In the genomic region with DNA sequence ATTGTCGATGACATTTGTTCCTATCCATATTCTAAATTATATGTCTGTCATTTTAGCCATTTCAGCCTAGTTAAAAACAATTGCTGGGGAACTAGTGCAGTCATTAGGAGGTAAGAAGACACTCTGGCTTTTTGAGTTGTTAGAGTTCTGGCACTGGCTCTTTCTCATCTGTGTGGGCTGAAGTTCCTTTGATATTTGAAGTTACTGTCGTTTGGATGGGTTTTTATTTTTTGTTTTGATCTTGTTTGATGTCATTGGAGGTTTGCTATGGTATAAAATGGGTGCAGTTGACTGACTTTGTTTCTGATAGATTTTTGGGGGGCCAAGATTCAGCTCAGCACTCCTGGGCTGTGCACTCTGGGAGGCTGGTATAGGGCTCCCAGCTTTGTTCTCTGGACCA, we compare ENCODE assay signal across 22 cellular contexts. TPM values are rescaled to one million over a fixed set of nuclear protein-coding genes. Genes with fewer than 3 reads are reported as not detected.
DNase-seq lines count a peak whose midpoint lies in the region; ATAC-seq, FAIRE-seq and TF ChIP-seq lines count a peak whose summit lies in the region.
"Had no signal": no experiment of that assay in that cellular context is flagged by ENCODE, and none has a peak within 500 bp of the region (broad histone marks: within the 10 kb centered on the region; RNA-seq: fewer than 3 reads in every experiment).

No MANE protein-coding gene starts in this region.

- no peak overlapping the region for H2AFZ ChIP-seq in astrocyte (ENCODE audit: low read depth, low read length)

- no peaks in the 10 kb centered on the region for H3K79me2 ChIP-seq in astrocyte (ENCODE audit: insufficient read depth, low read length)

- no peak for DNase-seq in activated CD4-positive, alpha-beta T cell treated with anti-CD3 and anti-CD28 coated beads for 36 hours
- DNase-seq in activated CD4-positive, alpha-beta T cell treated with anti-CD3 and anti-CD28 coated beads for 48 hours, result no peak
- DNase-seq in CD4-positive, CD25-positive, alpha-beta regulatory T cell, result no peak
- DNase-seq in T-cell (no peak), astrocyte (ENCODE audit: low read depth) (no peak), aorta (no peak), NCI-H2029 treated with DMSO at 0.1 percent for 48 hours (lab: John Stamatoyannopoulos, UW) (no peak)
- DNase-seq: DMS 273 treated with DMSO at 0.1 percent for 48 hours, GF-D8, KBM-7, NCI-H1417 treated with DMSO at 0.1 percent for 48 hours, NCI-H1930, NCI-H2171, NCI-H446, NCI-H69 had no signal

- no peaks in the 10 kb centered on the region for H3K9me3 ChIP-seq in CD4-positive, CD25-positive, alpha-beta regulatory T cell (ENCODE audit: control insufficient read depth in 2 of 2, low read length in 2 of 2)
- H3K9me3 ChIP-seq in astrocyte (ENCODE audit: insufficient read depth, low read depth, low read length) (no peaks in the 10 kb centered on the region), aorta (ENCODE audit: control insufficient read depth, low read length) (no peaks in the 10 kb centered on the region), gastroesophageal sphincter (no peaks in the 10 kb centered on the region)

- peak overlapping the region; percentile 32 for H3K27ac Mint-ChIP-seq in activated CD4-positive, alpha-beta T cell treated with anti-CD3 and anti-CD28 coated beads for 36 hours
- H3K27ac Mint-ChIP-seq in CD4-positive, CD25-positive, alpha-beta regulatory T cell, result peak overlapping the region in 2 of 3 donors; percentile 12 to 29
- H3K27ac Mint-ChIP-seq in T-cell, result peak overlapping the region; percentile 55 to 59
- H3K27ac Mint-ChIP-seq in astrocyte (ENCODE audit: unreplicated experiment), result no peak overlapping the region

- ATAC-seq in activated CD4-positive, alpha-beta T cell treated with anti-CD3 and anti-CD28 coated beads for 36 hours, result peak; percentile 27
- ATAC-seq in CD4-positive, CD25-positive, alpha-beta regulatory T cell (ENCODE audit: low read depth in 2 of 2), result no peak
- peak in 1 of 4 experiments; percentile 59 for ATAC-seq in T-cell (replicated peaks in 1 of 4)
- ATAC-seq in aorta (ENCODE audit: low FRiP score), result no peak
- ATAC-seq in gastroesophageal sphincter, result no peak

- CTCF ChIA-PET in activated CD4-positive, alpha-beta T cell treated with anti-CD3 and anti-CD28 coated beads for 36 hours (lab: Charles Lee), result interaction anchor here (1.0 to 1.9 kb wide), 9 partner anchors 8 to 31 kb away, joined by 3 to 8 read pairs (median 4); no protein-coding TSS in a partner anchor
- CTCF ChIA-PET in T-cell (lab: Charles Lee), result interaction anchor here (0.6 to 2.4 kb wide), 11 partner anchors 8 to 1385 kb away, joined by 3 to 15 read pairs (median 4); partner anchors contain the start of gene CD69 (in 1 of the 2)

- POLR2A ChIA-PET in activated CD4-positive, alpha-beta T cell treated with anti-CD3 and anti-CD28 coated beads for 36 hours (lab: Charles Lee), result no interaction called here
- POLR2A ChIA-PET in T-cell (lab: Charles Lee), result interaction anchor here (0.6 to 1.5 kb wide), 9 partner anchors 9 to 832 kb away, joined by 3 to 10 read pairs (median 5); partner anchors contain the start of gene M6PR (in 1 of the 2)

- no peaks in the 10 kb centered on the region for H3K27me3 ChIP-seq in CD4-positive, CD25-positive, alpha-beta regulatory T cell (ENCODE audit: control insufficient read depth, insufficient read depth, low read length)
- H3K27me3 ChIP-seq in astrocyte (ENCODE audit: insufficient read depth, low read length) (no peaks in the 10 kb centered on the region), aorta (ENCODE audit: control insufficient read depth in 1 of 2, insufficient read depth in 2 of 2, low read length in 1 of 2) (no peaks in the 10 kb centered on the region), gastroesophageal sphincter (no peaks in the 10 kb centered on the region)

- H3K36me3 Mint-ChIP-seq in activated CD4-positive, alpha-beta T cell treated with anti-CD3 and anti-CD28 coated beads for 36 hours (ENCODE audit: low read depth), result peaks cover 3% of the 10 kb centered on the region
- H3K36me3 Mint-ChIP-seq in CD4-positive, CD25-positive, alpha-beta regulatory T cell, result no peaks in the 10 kb centered on the region
- H3K36me3 Mint-ChIP-seq in T-cell, result no peaks in the 10 kb centered on the region
- H3K36me3 Mint-ChIP-seq in astrocyte (ENCODE audit: low read depth, unreplicated experiment), result no peaks in the 10 kb centered on the region

- H3K4me3 Mint-ChIP-seq in activated CD4-positive, alpha-beta T cell treated with anti-CD3 and anti-CD28 coated beads for 36 hours, result no peak overlapping the region
- H3K4me3 Mint-ChIP-seq in CD4-positive, CD25-positive, alpha-beta regulatory T cell, result peak overlapping the region in 1 of 4 donors; percentile 15
- H3K4me3 Mint-ChIP-seq in T-cell, result peak overlapping the region in 1 of 3 donors; percentile 15
- H3K4me3 Mint-ChIP-seq in astrocyte (ENCODE audit: unreplicated experiment), result peak overlapping the region; percentile 6

- WGBS in aorta, 2 donors, result 77 to 82% methylated on average over 2 of the region's 2 CpGs
- 88 to 94% methylated on average over 2 of the region's 2 CpGs for WGBS in gastroesophageal sphincter (ENCODE audit: low coverage in 1 of 2), 2 donors

- no peak for TF ChIP-seq POLR2A in gastroesophageal sphincter (IDR thresholded peaks at IDR 0.05)

- intact Hi-C loops in activated CD4-positive, alpha-beta T cell treated with anti-CD3 and anti-CD28 coated beads for 36 hours (cut with DNase I, micrococcal nuclease), result no loop called here
- intact Hi-C loops in aorta (cut with DNase I), result no loop called here

- no peak overlapping the region for H3K4me2 ChIP-seq in astrocyte (ENCODE audit: low read length)

- no peak overlapping the region for H3K9ac ChIP-seq in astrocyte (ENCODE audit: low read length)

- no peaks in the 10 kb centered on the region for H4K20me1 ChIP-seq in astrocyte (ENCODE audit: insufficient read depth, low read length)

- no peak for TF ChIP-seq EP300 in gastroesophageal sphincter (IDR thresholded peaks at IDR 0.05)

- no peak overlapping the region for H3K27ac ChIP-seq in CD4-positive, CD25-positive, alpha-beta regulatory T cell (ENCODE audit: insufficient read depth, low read length, poor library complexity, severe bottlenecking)
- H3K27ac ChIP-seq in astrocyte (ENCODE audit: low read depth, low read length) (no peak overlapping the region), aorta (ENCODE audit: low read depth in 1 of 2, low read length in 2 of 2) (no peak overlapping the region), gastroesophageal sphincter (no peak overlapping the region)
- H3K27ac ChIP-seq: 22Rv1, RWPE1 had no signal

- peaks cover 8% of the 10 kb centered on the region for H3K4me1 ChIP-seq in CD4-positive, CD25-positive, alpha-beta regulatory T cell (ENCODE audit: control insufficient read depth, insufficient read depth, low read length, poor library complexity, severe bottlenecking)
- no peaks in the 10 kb centered on the region for H3K4me1 ChIP-seq in astrocyte (ENCODE audit: insufficient read depth, low read length)
- no peaks in the 10 kb centered on the region for H3K4me1 ChIP-seq in aorta (ENCODE audit: control insufficient read depth in 1 of 2, insufficient read depth in 2 of 2, low read length in 2 of 2)
- H3K4me1 ChIP-seq in gastroesophageal sphincter, result no peaks in the 10 kb centered on the region

- no peaks in the 10 kb centered on the region for H3K27me3 Mint-ChIP-seq in activated CD4-positive, alpha-beta T cell treated with anti-CD3 and anti-CD28 coated beads for 36 hours
- H3K27me3 Mint-ChIP-seq in CD4-positive, CD25-positive, alpha-beta regulatory T cell, result no peaks in the 10 kb centered on the region
- H3K27me3 Mint-ChIP-seq in T-cell, result no peaks in the 10 kb centered on the region
- H3K27me3 Mint-ChIP-seq in astrocyte (ENCODE audit: low read depth, unreplicated experiment), result no peaks in the 10 kb centered on the region

- no peak overlapping the region for H3K4me3 ChIP-seq in CD4-positive, CD25-positive, alpha-beta regulatory T cell (ENCODE audit: low read depth, low read length)
- H3K4me3 ChIP-seq in astrocyte (ENCODE audit: insufficient read depth, low read depth, low read length) (no peak overlapping the region), aorta (ENCODE audit: low read length in 2 of 2) (no peak overlapping the region), gastroesophageal sphincter (no peak overlapping the region)

- peaks cover 60% of the 10 kb centered on the region for H3K4me1 Mint-ChIP-seq in activated CD4-positive, alpha-beta T cell treated with anti-CD3 and anti-CD28 coated beads for 36 hours
- peaks cover 9 to 31% (median 16%) of the 10 kb centered on the region in 4 donors for H3K4me1 Mint-ChIP-seq in CD4-positive, CD25-positive, alpha-beta regulatory T cell
- H3K4me1 Mint-ChIP-seq in T-cell (peaks cover 48 to 62% (median 62%) of the 10 kb centered on the region in 3 donors), astrocyte (ENCODE audit: low read depth, unreplicated experiment) (no peaks in the 10 kb centered on the region)

- no peak for TF ChIP-seq CTCF in astrocyte (IDR thresholded peaks at IDR 0.05; ENCODE audit: insufficient read depth, low read depth, low read length)
- no peak for TF ChIP-seq CTCF in gastroesophageal sphincter (IDR thresholded peaks at IDR 0.05)

- peaks cover 3% of the 10 kb centered on the region for H3K9me3 Mint-ChIP-seq in activated CD4-positive, alpha-beta T cell treated with anti-CD3 and anti-CD28 coated beads for 36 hours (ENCODE audit: low read depth)
- H3K9me3 Mint-ChIP-seq in CD4-positive, CD25-positive, alpha-beta regulatory T cell, result peaks cover 0 to 2% (median 0%) of the 10 kb centered on the region in 7 donors
- H3K9me3 Mint-ChIP-seq in T-cell, result no peaks in the 10 kb centered on the region
- no peaks in the 10 kb centered on the region for H3K9me3 Mint-ChIP-seq in astrocyte (ENCODE audit: unreplicated experiment)

- FAIRE-seq in astrocyte (lab: Jason Lieb, UNC), result no peak
- FAIRE-seq: GM12891, H1 had no signal

- no peaks in the 10 kb centered on the region for H3K36me3 ChIP-seq in CD4-positive, CD25-positive, alpha-beta regulatory T cell (ENCODE audit: control insufficient read depth, insufficient read depth, low read length)
- H3K36me3 ChIP-seq in astrocyte (ENCODE audit: insufficient read depth, low read length) (no peaks in the 10 kb centered on the region), aorta (ENCODE audit: control insufficient read depth in 1 of 2, insufficient read depth in 2 of 2, low read length in 1 of 2) (no peaks in the 10 kb centered on the region), gastroesophageal sphincter (no peaks in the 10 kb centered on the region)

RNA-seq across cellular contexts. Expression of gene CD69, which starts 20.7 kb away (rescaled TPM):
- 100 to 1,000 TPM in 1 of 2 experiments, 10 to 100 TPM in 1; 97.9 to 127 TPM for total RNA-seq in activated CD4-positive, alpha-beta T cell treated with anti-CD3 and anti-CD28 coated beads for 36 hours
- total RNA-seq in CD4-positive, CD25-positive, alpha-beta regulatory T cell, result 1,130 TPM
- polyA plus RNA-seq in CD4-positive, CD25-positive, alpha-beta regulatory T cell, result 100 to 1,000 TPM; 189 to 259 (median 222) TPM
- total RNA-seq in T-cell, result 100 to 1,000 TPM in 2 of 5 donors, 10 to 100 TPM in 3; 36.7 to 746 (median 39.4) TPM
- total RNA-seq in astrocyte, result 0.18 TPM in 1 of 2 replicates, not detected in the other
- total RNA-seq in aorta, result 1 to 10 TPM; 4.4 to 8.4 TPM
- polyA plus RNA-seq in aorta, result under 1 TPM in 1 of 2 donors, not detected in 1; 0.59 TPM
- 1 to 10 TPM in 2 of 4 donors, under 1 TPM in 2; 0.47 to 2.6 (median 1.1) TPM for total RNA-seq in gastroesophageal sphincter
- total RNA-seq: H1 had no signal
- polyA plus RNA-seq: BJ, H1 had no signal

RNA-seq across cellular contexts. Expression of gene KLRF1, which starts 45.9 kb away (rescaled TPM):
- not detected for total RNA-seq in activated CD4-positive, alpha-beta T cell treated with anti-CD3 and anti-CD28 coated beads for 36 hours
- total RNA-seq in CD4-positive, CD25-positive, alpha-beta regulatory T cell, result not detected
- under 1 TPM; 0.49 to 0.78 (median 0.71) TPM for polyA plus RNA-seq in CD4-positive, CD25-positive, alpha-beta regulatory T cell
- total RNA-seq in T-cell, result 10 to 100 TPM in 1 of 5 donors, 1 to 10 TPM in 1, under 1 TPM in 3; 0.35 to 24.8 (median 0.95) TPM
- not detected in 2 replicates for total RNA-seq in astrocyte
- total RNA-seq in aorta, result 1 to 10 TPM in 1 of 2 donors, under 1 TPM in 1; 0.36 to 1.1 TPM
- not detected for polyA plus RNA-seq in aorta
- not detected for total RNA-seq in gastroesophageal sphincter
- total RNA-seq: Daoy, H1 had no signal
- polyA plus RNA-seq: BJ, H1 had no signal

RNA-seq across cellular contexts. Expression of gene CLECL1, which starts 48.5 kb away (rescaled TPM):
- 1 to 10 TPM; 3.1 to 3.8 TPM for total RNA-seq in activated CD4-positive, alpha-beta T cell treated with anti-CD3 and anti-CD28 coated beads for 36 hours
- total RNA-seq in CD4-positive, CD25-positive, alpha-beta regulatory T cell, result 0.84 TPM
- not detected for polyA plus RNA-seq in CD4-positive, CD25-positive, alpha-beta regulatory T cell
- total RNA-seq in T-cell (1 to 10 TPM; 1.1 to 4.4 (median 2.9) TPM), astrocyte (not detected in 2 replicates), aorta (1 to 10 TPM in 1 of 2 donors, not detected in 1; 2.1 TPM), gastroesophageal sphincter (not detected)
- polyA plus RNA-seq in aorta, result not detected
- total RNA-seq: Daoy, H1 had no signal
- polyA plus RNA-seq: BJ, H1 had no signal
